ENCODE assay signal across 16 cellular contexts in the genomic region with DNA sequence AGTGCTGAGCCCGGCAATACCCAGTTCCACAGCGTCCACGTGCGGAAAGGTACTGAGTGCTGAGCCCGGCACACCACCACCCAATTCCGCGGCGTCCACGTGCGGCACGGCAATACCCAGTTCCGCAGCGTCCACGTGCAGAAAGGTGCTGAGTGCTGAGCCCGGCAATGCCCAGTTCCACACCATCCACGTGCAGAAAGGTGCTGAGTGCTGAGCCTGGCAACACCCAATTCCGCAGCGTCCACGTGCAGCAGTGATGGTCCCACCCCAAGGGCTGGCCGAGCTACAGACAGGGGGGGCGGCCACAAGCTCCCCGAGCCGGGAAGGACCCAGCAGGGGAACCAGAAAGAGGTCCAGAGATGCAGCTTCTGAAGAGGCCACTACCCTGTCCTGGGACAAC. TPM values are rescaled to one million over a fixed set of nuclear protein-coding genes. Genes with fewer than 3 reads are reported as not detected.
A peak's percentile ranks its signal among the peaks of the same experiment; 100 is the strongest.
DNase-seq lines count a peak whose midpoint lies in the region; ATAC-seq, FAIRE-seq and TF ChIP-seq lines count a peak whose summit lies in the region.
"Had no signal": no experiment of that assay in that cellular context is flagged by ENCODE, and none has a peak within 500 bp of the region (broad histone marks: within the 10 kb centered on the region; RNA-seq: fewer than 3 reads in every experiment).

No MANE protein-coding gene starts in this region.

- H3K9me3 ChIP-seq in right cardiac atrium (ENCODE audit: control insufficient read depth, low read length): no peaks in the 10 kb centered on the region
- no peaks in the 10 kb centered on the region for H3K9me3 ChIP-seq in left ventricle myocardium inferior (replicated peaks)
- H3K9me3 ChIP-seq in effector memory CD4-positive, alpha-beta T cell (ENCODE audit: control insufficient read depth, low read length): no peaks in the 10 kb centered on the region
- H3K9me3 ChIP-seq: BLaER1 treated with 17β-estradiol and CSF1 and Interleukin-3, amounts not matched to agents 10 nM and 100 nM had no signal

- WGBS in right cardiac atrium: 80% methylated on average over 23 of the region's 23 CpGs

- H3K27ac ChIP-seq in right cardiac atrium (ENCODE audit: low read length): no peak overlapping the region
- peak overlapping the region; percentile 83 for H3K27ac ChIP-seq in left ventricle myocardium inferior (replicated peaks)
- H3K27ac ChIP-seq in effector memory CD4-positive, alpha-beta T cell (ENCODE audit: insufficient read depth, low read length, poor library complexity, severe bottlenecking): no peak overlapping the region
- H3K27ac ChIP-seq: BLaER1 treated with 17β-estradiol and CSF1 and Interleukin-3, amounts not matched to agents 10 nM and 100 nM; HL-60 had no signal

- intact Hi-C loops in Right ventricle myocardium superior (cut with DNase I): loop anchor here (5.0 kb wide), 1 partner anchor 39 kb away; no protein-coding TSS in a partner anchor
- intact Hi-C loops in right cardiac atrium (cut with DNase I): no loop called here
- intact Hi-C loops in left ventricle myocardium inferior (cut with micrococcal nuclease): no loop called here

- no peaks in the 10 kb centered on the region for H3K9me3 Mint-ChIP-seq in nephron
- H3K9me3 Mint-ChIP-seq: CD4-positive, CD25-positive, alpha-beta regulatory T cell had no signal

- in situ Hi-C loops in GM13977 (cut with MboI; ENCODE audit: low pct_unique_long_range_greater_than_20kb, low sequenced_read_pairs, unreplicated experiment): no loop called here

- DNase-seq in Right ventricle myocardium superior: no peak
- DNase-seq in right cardiac atrium: no peak
- no peak for DNase-seq in left ventricle myocardium inferior
- DNase-seq in urothelium cell line (ENCODE audit: low spot score): no peak
- no peak for DNase-seq in activated effector memory CD4-positive, alpha-beta T cell treated with Interleukin-2 at 50 U/mL for 16 hours
- DNase-seq in effector memory CD4-positive, alpha-beta T cell: no peak
- no peak for DNase-seq in GM13977 (ENCODE audit: low spot score)
- DNase-seq: 8988T; CD4-positive, CD25-positive, alpha-beta regulatory T cell; DMS53; GF-D8; HCEC 1CT had no signal

- peaks cover 8% of the 10 kb centered on the region for H3K27me3 Mint-ChIP-seq in nephron (ENCODE audit: low read depth)
- H3K27me3 Mint-ChIP-seq: CD4-positive, CD25-positive, alpha-beta regulatory T cell had no signal

- H3K27me3 ChIP-seq in right cardiac atrium (ENCODE audit: control insufficient read depth, insufficient read depth) (no peaks in the 10 kb centered on the region), left ventricle myocardium inferior (ENCODE audit: low read depth) (no peaks in the 10 kb centered on the region)
- no peaks in the 10 kb centered on the region for H3K27me3 ChIP-seq in effector memory CD4-positive, alpha-beta T cell (replicated peaks; ENCODE audit: control insufficient read depth, insufficient read depth, low read length, poor library complexity, severe bottlenecking)
- H3K27me3 ChIP-seq: BLaER1 treated with 17β-estradiol and CSF1 and Interleukin-3, amounts not matched to agents 10 nM and 100 nM had no signal

- H3K36me3 Mint-ChIP-seq in nephron (ENCODE audit: low read depth): peaks cover 19% of the 10 kb centered on the region

- ATAC-seq in Right ventricle myocardium superior (ENCODE audit: poor library complexity) (peak; percentile 26), right cardiac atrium (no peak)

- peaks cover 45% of the 10 kb centered on the region for H3K4me1 Mint-ChIP-seq in nephron

- FAIRE-seq in urothelium cell line (lab: Jason Lieb, UNC): peak; percentile 32
- FAIRE-seq: GM18507 had no signal

- peaks cover 70% of the 10 kb centered on the region for H3K36me3 ChIP-seq in left ventricle myocardium inferior
- H3K36me3 ChIP-seq in effector memory CD4-positive, alpha-beta T cell (ENCODE audit: control insufficient read depth, insufficient read depth, low read length): peaks cover 47% of the 10 kb centered on the region

- H3K4me3 Mint-ChIP-seq in nephron: no peak overlapping the region
- H3K4me3 Mint-ChIP-seq: CD4-positive, CD25-positive, alpha-beta regulatory T cell had no signal

- H3K4me1 ChIP-seq in right cardiac atrium (ENCODE audit: control insufficient read depth, insufficient read depth, low read length) (no peaks in the 10 kb centered on the region), left ventricle myocardium inferior (peaks cover 70% of the 10 kb centered on the region)
- H3K4me1 ChIP-seq in effector memory CD4-positive, alpha-beta T cell (ENCODE audit: control insufficient read depth, insufficient read depth, low read length, poor library complexity, severe bottlenecking): no peaks in the 10 kb centered on the region

- peak overlapping the region in 2 of 3 experiments; percentile 73 to 82 for H3K27ac Mint-ChIP-seq in nephron
- H3K27ac Mint-ChIP-seq: CD4-positive, CD25-positive, alpha-beta regulatory T cell had no signal

- no peak for TF ChIP-seq CTCF in left ventricle myocardium inferior (IDR thresholded peaks at IDR 0.05; ENCODE audit: borderline replicate concordance)
- TF ChIP-seq CTCF in nephron (IDR thresholded peaks at IDR 0.05; ENCODE audit: unreplicated experiment in 3 of 3): no peak
- TF ChIP-seq CTCF in GM13977 (IDR thresholded peaks at IDR 0.05; ENCODE audit: extremely low read depth, insufficient read depth, missing control alignments): no peak

- no peak overlapping the region for H3K4me3 ChIP-seq in right cardiac atrium (ENCODE audit: low read length)
- no peak overlapping the region for H3K4me3 ChIP-seq in left ventricle myocardium inferior
- no peak overlapping the region for H3K4me3 ChIP-seq in effector memory CD4-positive, alpha-beta T cell (ENCODE audit: insufficient read depth, low read depth, low read length, poor library complexity, severe bottlenecking)
- H3K4me3 ChIP-seq: BLaER1 treated with 17β-estradiol and CSF1 and Interleukin-3, amounts not matched to agents 10 nM and 100 nM had no signal

RNA-seq across cellular contexts. Expression of a gene that starts 20.2 kb away (rescaled TPM):
- 172 TPM for total RNA-seq in Right ventricle myocardium superior
- total RNA-seq in right cardiac atrium: 10 to 100 TPM; 57.2 to 80.5 (median 65.6) TPM
- polyA plus RNA-seq in right cardiac atrium: 28.5 TPM
- 140 TPM for total RNA-seq in left ventricle myocardium inferior
